ENCODE assay signal across 9 cellular contexts in the genomic region with DNA sequence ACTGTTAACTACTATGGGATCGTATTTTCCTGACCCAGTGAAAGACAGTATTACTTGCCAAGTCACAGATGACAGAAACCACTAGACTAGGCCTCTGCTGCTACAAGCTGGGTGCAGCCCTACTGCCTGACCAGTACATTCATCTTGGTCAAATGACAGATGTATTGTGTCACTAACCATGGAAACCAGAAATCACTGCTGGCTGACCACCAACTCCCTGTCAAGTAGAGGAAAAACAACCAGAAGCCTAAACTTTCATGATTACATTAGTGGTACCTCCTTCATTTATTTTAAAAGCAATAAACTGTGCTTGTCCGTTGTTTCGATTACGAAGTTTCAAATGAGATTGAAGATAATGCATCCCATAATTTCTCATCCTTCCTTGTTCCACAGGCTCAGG.
DNase-seq lines count a peak whose midpoint lies in the region; ATAC-seq and TF ChIP-seq lines count a peak whose summit lies in the region.
"Had no signal": no experiment of that assay in that cellular context is flagged by ENCODE, and none has a peak within 500 bp of the region (broad histone marks: within the 10 kb centered on the region; RNA-seq: fewer than 3 reads in every experiment).

No MANE protein-coding gene starts in this region.

- no peak overlapping the region for H3K4me3 ChIP-seq in choroid plexus epithelial cell (ENCODE audit: low read depth, low read length)

- intact Hi-C loops in left colon (cut with DNase I, micrococcal nuclease), result loop anchor here in 1 of 2 donors (10.0 kb wide), 1 partner anchor 319 kb away; no protein-coding TSS in a partner anchor

- H3K27ac ChIP-seq in substantia nigra (ENCODE audit: low read depth, low read length, poor library complexity, severe bottlenecking), result peak overlapping the region; percentile 35

- peak; percentile 87 for DNase-seq in LHCN-M2 (ENCODE audit: low read depth)
- DNase-seq in choroid plexus epithelial cell (ENCODE audit: low read depth), result peak; percentile 61
- peak; percentile 23 to 29 for DNase-seq in left colon
- DNase-seq in substantia nigra (lab: John Stamatoyannopoulos, UW), result peak in 31 of 49 donors; percentile 1 to 68 (median 22)
- DNase-seq in activated CD8-positive, alpha-beta memory T cell treated with anti-CD3 and anti-CD28 coated beads, Interleukin-2, amount 50 U/mL, for 48 hours, result no peak
- no peak for DNase-seq in NCI-H2107 (lab: John Stamatoyannopoulos, UW)
- DNase-seq: stimulated activated CD4-positive, alpha-beta T cell treated with anti-CD3 and anti-CD28 coated beads, Interleukin-15, amount 100 ng/mL, for 24 hours had no signal

- no peak for ATAC-seq in left colon
- no peak for ATAC-seq in HG02588 (IDR thresholded peaks at IDR 0.05; ENCODE audit: unreplicated experiment)
- ATAC-seq in GM18511 (IDR thresholded peaks at IDR 0.05; ENCODE audit: unreplicated experiment), result no peak

- no peak for TF ChIP-seq CTCF in choroid plexus epithelial cell (conservative IDR thresholded peaks at IDR 0.05; ENCODE audit: low read depth, low read length)

Comparison
In these comparisons a context has a peak if more than half of its experiments do, and no peak if none do; other contexts are left out.
1. DNase-seq: peak in LHCN-M2 (single experiment), choroid plexus epithelial cell (single experiment), left colon (2 of 2) and substantia nigra (31 of 49); none in activated CD8-positive, alpha-beta memory T cell treated with anti-CD3 and anti-CD28 coated beads, Interleukin-2, amount 50 U/mL, for 48 hours (single experiment) and NCI-H2107 (single experiment).